Comparison of ENCODE assay signal across 1 cellular context in the genomic region with DNA sequence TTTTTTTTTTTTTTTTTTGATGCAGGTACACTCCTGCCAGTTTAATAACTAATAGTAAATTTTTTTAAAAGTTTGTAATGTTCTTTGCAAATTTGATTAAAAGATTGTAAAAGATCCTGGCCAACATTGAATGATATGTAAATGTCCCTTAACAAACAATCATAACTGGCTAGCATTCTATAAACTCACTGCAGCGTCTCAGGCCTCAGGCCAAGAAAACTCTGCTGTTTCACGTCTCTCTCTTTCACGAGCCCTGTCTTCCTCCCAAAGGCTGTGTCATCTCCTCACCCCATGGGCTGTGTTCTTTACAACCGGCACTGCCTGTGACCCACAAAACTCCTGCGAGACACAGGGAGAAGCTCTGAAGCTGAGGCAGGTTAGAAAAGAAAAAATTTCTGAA.
TF ChIP-seq lines count a peak whose summit lies in the region.

No MANE protein-coding gene starts in this region.

TF ChIP-seq in IMR-90, 13 proteins besides CTCF, POLR2A, EP300 and RAD21:
- TF ChIP-seq, protein P1, sequence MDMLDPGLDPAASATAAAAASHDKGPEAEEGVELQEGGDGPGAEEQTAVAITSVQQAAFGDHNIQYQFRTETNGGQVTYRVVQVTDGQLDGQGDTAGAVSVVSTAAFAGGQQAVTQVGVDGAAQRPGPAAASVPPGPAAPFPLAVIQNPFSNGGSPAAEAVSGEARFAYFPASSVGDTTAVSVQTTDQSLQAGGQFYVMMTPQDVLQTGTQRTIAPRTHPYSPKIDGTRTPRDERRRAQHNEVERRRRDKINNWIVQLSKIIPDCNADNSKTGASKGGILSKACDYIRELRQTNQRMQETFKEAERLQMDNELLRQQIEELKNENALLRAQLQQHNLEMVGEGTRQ (IDR thresholded peaks at IDR 0.05; ENCODE audit: low read depth, low read length): no peak
- TF ChIP-seq SMC3 (IDR thresholded peaks at IDR 0.05; ENCODE audit: low read depth, low read length): no peak
- no peak for TF ChIP-seq BHLHE40 (IDR thresholded peaks at IDR 0.05; ENCODE audit: low read depth, low read length)
- no peak for TF ChIP-seq NFE2L2 (IDR thresholded peaks at IDR 0.05; ENCODE audit: low read depth, low read length)
